35 cellular contexts compared by ENCODE assay signal in the genomic region with DNA sequence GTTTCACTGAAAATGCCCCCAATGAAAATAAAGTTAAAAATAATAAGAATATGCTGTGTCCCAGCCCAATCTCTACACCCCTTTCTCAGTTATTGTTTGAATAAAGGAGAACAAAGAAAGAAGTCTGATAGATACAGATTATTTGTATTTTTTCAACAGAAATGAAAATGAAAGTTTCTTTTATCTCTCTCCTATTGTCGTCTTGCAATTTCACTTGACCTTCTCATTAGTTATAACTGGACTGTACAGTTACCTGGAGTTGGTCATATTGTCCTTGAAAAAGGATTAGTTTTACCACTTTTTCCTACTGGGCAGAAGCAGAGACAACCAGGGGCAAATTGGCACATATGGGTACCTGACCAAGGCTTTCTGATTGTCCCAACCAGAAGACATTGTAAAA.
"Had no signal": no experiment of that assay in that cellular context is flagged by ENCODE, and none has a peak within 500 bp of the region (broad histone marks: within the 10 kb centered on the region; RNA-seq: fewer than 3 reads in every experiment).

No MANE protein-coding gene starts in this region.

- H2AFZ ChIP-seq: PC-9 had no signal

- DNase-seq: activated B cell treated with CpG ODN at 0.5 μM for 24 hours; activated CD4-positive, alpha-beta memory T cell treated with anti-CD3 and anti-CD28 coated beads, Interleukin-2, amount 10 ng/mL, durations not matched to agents 7 days and 5 days; activated CD4-positive, alpha-beta T cell treated with anti-CD3 and anti-CD28 coated beads for 4 hours; activated CD4-positive, CD25-positive, alpha-beta regulatory T cell treated with anti-CD3 and anti-CD28 coated beads, Interleukin-2, amount 50 U/mL, for 72 hours; activated CD8-positive, alpha-beta memory T cell treated with anti-CD3 and anti-CD28 coated beads for 24 hours; activated CD8-positive, alpha-beta memory T cell treated with anti-CD3 and anti-CD28 coated beads, Interleukin-2, amount 10 ng/mL, durations not matched to agents 7 days and 5 days; activated CD8-positive, alpha-beta memory T cell treated with anti-CD3 and anti-CD28 coated beads, Interleukin-2, amount 50 U/mL, for 48 hours; activated effector memory CD4-positive, alpha-beta T cell treated with anti-CD3 and anti-CD28 coated beads, Interleukin-2, amount 50 U/mL, for 16 hours; activated naive CD4-positive, alpha-beta T cell; activated naive CD4-positive, alpha-beta T cell treated with anti-CD3 and anti-CD28 coated beads, Interleukin-2, amount 50 U/mL, for 16 hours; activated naive CD8-positive, alpha-beta T cell treated with anti-CD3 and anti-CD28 coated beads, Interleukin-2, amount 10 ng/mL, durations not matched to agents 7 days and 5 days; activated T-cell treated with anti-CD3 and anti-CD28 coated beads, Interleukin-2, amount 50 U/mL, for 72 hours; amygdala; Kasumi-1; NCI-H1105; NCI-H1417 treated with DMSO at 0.1 percent for 48 hours; NCI-H187 treated with DMSO at 0.1 percent for 48 hours; NCI-H2081 treated with DMSO at 0.1 percent for 48 hours; NCI-H226; NCI-H446 treated with DMSO at 0.1 percent for 48 hours; NCI-H524; NCI-H69; NCI-H82; PC-9; SIG-M5; SW 1271; T-helper 1 cell; T-helper 2 cell; T-helper 9 cell had no signal

- H3K4me2 ChIP-seq: PC-9 had no signal

- ATAC-seq: activated CD8-positive, alpha-beta memory T cell treated with anti-CD3 and anti-CD28 coated beads, Interleukin-2, amount 10 ng/mL, durations not matched to agents 7 days and 5 days; activated T-cell treated with anti-CD3 and anti-CD28 coated beads, Interleukin-2, amount 50 U/mL, for 72 hours; activated T-helper 17 cell treated with anti-CD3 and anti-CD28 coated beads, Interleukin-2, amount 50 U/mL, for 72 hours; Right ventricle myocardium inferior had no signal

- H3K4me3 ChIP-seq: ascending aorta, cardiac muscle cell, PC-9 had no signal

- H3K27ac ChIP-seq: ascending aorta, cardiac muscle cell, PC-9, RWPE1, VCaP had no signal

- H3K27me3 ChIP-seq: ascending aorta, cardiac muscle cell had no signal

- H3K4me1 ChIP-seq: ascending aorta had no signal

- H3K36me3 ChIP-seq: ascending aorta, cardiac muscle cell had no signal

- H3K9me3 ChIP-seq: ascending aorta had no signal
